In genomic region chr10:24802378-24802777, GRCh38 we compare ENCODE assay signal across 40 cellular contexts.
"Had no signal": no experiment of that assay in that cellular context is flagged by ENCODE, and none has a peak within 500 bp of the region (broad histone marks: within the 10 kb centered on the region; RNA-seq: fewer than 3 reads in every experiment).

No MANE protein-coding gene starts in this region.

- FAIRE-seq: astrocyte, bronchial epithelial cell had no signal

- H3K27ac Mint-ChIP-seq: activated naive CD4-positive, alpha-beta T cell treated with anti-CD3 and anti-CD28 coated beads for 36 hours; activated naive CD4-positive, alpha-beta T cell treated with anti-CD3 and anti-CD28 coated beads, Interleukin-2, amount 10 ng/mL, durations not matched to agents 7 days and 5 days; activated naive CD4-positive, alpha-beta T cell treated with anti-CD3 and anti-CD28 coated beads, Interleukin-2, amount 50 U/mL, for 24 hours; activated naive CD4-positive, alpha-beta T cell treated with anti-CD3 and anti-CD28 coated beads, Interleukin-2, amount 50 U/mL, for 72 hours; activated naive CD8-positive, alpha-beta T cell; activated naive CD8-positive, alpha-beta T cell treated with anti-CD3 and anti-CD28 coated beads for 36 hours; activated naive CD8-positive, alpha-beta T cell treated with anti-CD3 and anti-CD28 coated beads, Interleukin-2, amount 10 ng/mL, durations not matched to agents 7 days and 5 days; activated naive CD8-positive, alpha-beta T cell treated with anti-CD3 and anti-CD28 coated beads, Interleukin-2, amount 50 U/mL, for 24 hours; activated T-cell treated with anti-CD3 and anti-CD28 coated beads, Interleukin-2, amount 50 U/mL, for 24 hours; activated T-cell treated with anti-CD3 and anti-CD28 coated beads, Interleukin-2, amount 50 U/mL, for 72 hours; activated T-helper 1 cell treated with anti-CD3 and anti-CD28 coated beads, Interleukin-12 subunit alpha, Interleukin-12 subunit beta, Interleukin-2, Interleukin-4 antibody, amounts not matched to agents 30 ng/mL and 10 ng/mL and 1 ng/mL, durations not matched to agents 14 hours and 24 hours and 36 hours; activated T-helper 17 cell treated with anti-CD3 and anti-CD28 coated beads, Interleukin-2, amount 50 U/mL, for 72 hours; activated T-helper 2 cell treated with anti-CD3 and anti-CD28 coated beads, Interferon-gamma antibody, Interleukin-2, Interleukin-4, amounts not matched to agents 10 μg/mL and 5 μg/mL and 100 μg/mL, durations not matched to agents 14 hours and 24 hours and 36 hours; brain had no signal

- H3K9me3 ChIP-seq: adrenal gland, ascending aorta, body of pancreas, breast epithelium had no signal

- H3K4me1 Mint-ChIP-seq: activated naive CD4-positive, alpha-beta T cell treated with anti-CD3 and anti-CD28 coated beads, Interleukin-2, amount 10 ng/mL, durations not matched to agents 7 days and 5 days; activated naive CD4-positive, alpha-beta T cell treated with anti-CD3 and anti-CD28 coated beads, Interleukin-2, amount 50 U/mL, for 24 hours; activated naive CD8-positive, alpha-beta T cell treated with anti-CD3 and anti-CD28 coated beads, Interleukin-2, amount 10 ng/mL, durations not matched to agents 7 days and 5 days; activated T-helper 17 cell treated with anti-CD3 and anti-CD28 coated beads, Interleukin-2, amount 50 U/mL, for 72 hours; central memory CD8-positive, alpha-beta T cell had no signal

- H3K36me3 ChIP-seq: adrenal gland, ascending aorta, brain microvascular endothelial cell, breast epithelium, cardiac muscle cell had no signal

- H3K4me3 ChIP-seq: adrenal gland, ascending aorta, body of pancreas, breast epithelium, cardiac muscle cell had no signal

- H3K4me1 ChIP-seq: adrenal gland, ascending aorta, body of pancreas, breast epithelium had no signal

- H3K27me3 Mint-ChIP-seq: activated naive CD4-positive, alpha-beta T cell treated with anti-CD3 and anti-CD28 coated beads, Interleukin-2, amount 10 ng/mL, durations not matched to agents 7 days and 5 days; activated naive CD4-positive, alpha-beta T cell treated with anti-CD3 and anti-CD28 coated beads, Interleukin-2, amount 50 U/mL, for 24 hours; activated naive CD8-positive, alpha-beta T cell; activated naive CD8-positive, alpha-beta T cell treated with anti-CD3 and anti-CD28 coated beads for 36 hours; activated naive CD8-positive, alpha-beta T cell treated with anti-CD3 and anti-CD28 coated beads, Interleukin-2, amount 50 U/mL, for 24 hours; activated T-cell treated with anti-CD3 and anti-CD28 coated beads, Interleukin-2, amount 50 U/mL, for 24 hours; activated T-helper 17 cell treated with anti-CD3 and anti-CD28 coated beads, Interleukin-2, amount 50 U/mL, for 72 hours; brain; central memory CD8-positive, alpha-beta T cell had no signal

- ATAC-seq: activated naive CD4-positive, alpha-beta T cell treated with anti-CD3 and anti-CD28 coated beads, Interleukin-2, amount 50 U/mL, for 72 hours; activated naive CD8-positive, alpha-beta T cell treated with anti-CD3 and anti-CD28 coated beads, Interleukin-2, amount 50 U/mL, for 24 hours; activated T-cell treated with anti-CD3 and anti-CD28 coated beads, Interleukin-2, amount 50 U/mL, for 4 hours; activated T-cell treated with anti-CD3 and anti-CD28 coated beads, Interleukin-2, amount 50 U/mL, for 72 hours; activated T-helper 17 cell treated with anti-CD3 and anti-CD28 coated beads, Interleukin-2, amount 50 U/mL, for 72 hours; body of pancreas had no signal

- H3K27ac ChIP-seq: adrenal gland, ascending aorta, body of pancreas, brain microvascular endothelial cell, breast epithelium, cardiac muscle cell had no signal

- DNase-seq: activated effector memory CD4-positive, alpha-beta T cell treated with anti-CD3 and anti-CD28 coated beads, Interleukin-2, amount 50 U/mL, for 16 hours; activated effector memory CD4-positive, alpha-beta T cell treated with Interleukin-2 at 50 U/mL for 16 hours; activated gamma-delta T cell; activated gamma-delta T cell treated with Interleukin-2 at 50 U/mL for 16 hours; activated naive CD4-positive, alpha-beta T cell; activated naive CD4-positive, alpha-beta T cell treated with anti-CD3 and anti-CD28 coated beads for 36 hours; activated naive CD4-positive, alpha-beta T cell treated with anti-CD3 and anti-CD28 coated beads, Interleukin-2, amount 10 ng/mL, durations not matched to agents 7 days and 5 days; activated naive CD4-positive, alpha-beta T cell treated with anti-CD3 and anti-CD28 coated beads, Interleukin-2, amount 50 U/mL, for 16 hours; activated naive CD4-positive, alpha-beta T cell treated with Interleukin-2 at 50 U/mL for 16 hours; activated naive CD8-positive, alpha-beta T cell treated with anti-CD3 and anti-CD28 coated beads for 36 hours; activated naive CD8-positive, alpha-beta T cell treated with anti-CD3 and anti-CD28 coated beads, Interleukin-2, amount 10 ng/mL, durations not matched to agents 7 days and 5 days; activated naive CD8-positive, alpha-beta T cell treated with anti-CD3 and anti-CD28 coated beads, Interleukin-2, amount 50 U/mL, for 24 hours; activated T-cell treated with anti-CD3 and anti-CD28 coated beads, Interleukin-2, amount 50 U/mL, for 1 hour; activated T-cell treated with anti-CD3 and anti-CD28 coated beads, Interleukin-2, amount 50 U/mL, for 24 hours; activated T-cell treated with anti-CD3 and anti-CD28 coated beads, Interleukin-2, amount 50 U/mL, for 4 hours; activated T-cell treated with anti-CD3 and anti-CD28 coated beads, Interleukin-2, amount 50 U/mL, for 48 hours; activated T-cell treated with anti-CD3 and anti-CD28 coated beads, Interleukin-2, amount 50 U/mL, for 72 hours; adrenal gland; amniotic stem cell; amygdala; anterior cingulate cortex; aorta; body of pancreas; brain microvascular endothelial cell; caudate nucleus; central memory CD4-positive, alpha-beta T cell; cerebellar nuclear complex had no signal

- H3K4me3 Mint-ChIP-seq: activated naive CD4-positive, alpha-beta T cell treated with anti-CD3 and anti-CD28 coated beads for 36 hours; activated naive CD4-positive, alpha-beta T cell treated with anti-CD3 and anti-CD28 coated beads, Interleukin-2, amount 10 ng/mL, durations not matched to agents 7 days and 5 days; activated naive CD4-positive, alpha-beta T cell treated with anti-CD3 and anti-CD28 coated beads, Interleukin-2, amount 50 U/mL, for 24 hours; activated naive CD8-positive, alpha-beta T cell; activated naive CD8-positive, alpha-beta T cell treated with anti-CD3 and anti-CD28 coated beads for 36 hours; activated naive CD8-positive, alpha-beta T cell treated with anti-CD3 and anti-CD28 coated beads, Interleukin-2, amount 10 ng/mL, durations not matched to agents 7 days and 5 days; activated naive CD8-positive, alpha-beta T cell treated with anti-CD3 and anti-CD28 coated beads, Interleukin-2, amount 50 U/mL, for 24 hours; activated T-cell treated with anti-CD3 and anti-CD28 coated beads, Interleukin-2, amount 50 U/mL, for 24 hours; activated T-cell treated with anti-CD3 and anti-CD28 coated beads, Interleukin-2, amount 50 U/mL, for 4 hours; activated T-cell treated with anti-CD3 and anti-CD28 coated beads, Interleukin-2, amount 50 U/mL, for 72 hours; activated T-helper 1 cell treated with anti-CD3 and anti-CD28 coated beads, Interleukin-12 subunit alpha, Interleukin-12 subunit beta, Interleukin-2, Interleukin-4 antibody, amounts not matched to agents 30 ng/mL and 10 ng/mL and 1 ng/mL, durations not matched to agents 14 hours and 24 hours and 36 hours; activated T-helper 17 cell treated with anti-CD3 and anti-CD28 coated beads, Interleukin-2, amount 50 U/mL, for 72 hours; brain; central memory CD8-positive, alpha-beta T cell had no signal

- H3K27me3 ChIP-seq: adrenal gland, ascending aorta, body of pancreas, brain microvascular endothelial cell, breast epithelium, cardiac muscle cell had no signal

- H3K36me3 Mint-ChIP-seq: activated naive CD4-positive, alpha-beta T cell treated with anti-CD3 and anti-CD28 coated beads, Interleukin-2, amount 10 ng/mL, durations not matched to agents 7 days and 5 days; activated naive CD4-positive, alpha-beta T cell treated with anti-CD3 and anti-CD28 coated beads, Interleukin-2, amount 50 U/mL, for 24 hours; activated naive CD4-positive, alpha-beta T cell treated with anti-CD3 and anti-CD28 coated beads, Interleukin-2, amount 50 U/mL, for 72 hours; activated naive CD8-positive, alpha-beta T cell treated with anti-CD3 and anti-CD28 coated beads for 36 hours; activated naive CD8-positive, alpha-beta T cell treated with anti-CD3 and anti-CD28 coated beads, Interleukin-2, amount 10 ng/mL, durations not matched to agents 7 days and 5 days; brain had no signal

- H3K9me3 Mint-ChIP-seq: activated naive CD4-positive, alpha-beta T cell treated with anti-CD3 and anti-CD28 coated beads for 36 hours; activated naive CD4-positive, alpha-beta T cell treated with anti-CD3 and anti-CD28 coated beads, Interleukin-2, amount 10 ng/mL, durations not matched to agents 7 days and 5 days; activated naive CD4-positive, alpha-beta T cell treated with anti-CD3 and anti-CD28 coated beads, Interleukin-2, amount 50 U/mL, for 24 hours; activated naive CD4-positive, alpha-beta T cell treated with anti-CD3 and anti-CD28 coated beads, Interleukin-2, amount 50 U/mL, for 72 hours; activated naive CD8-positive, alpha-beta T cell treated with anti-CD3 and anti-CD28 coated beads for 36 hours; activated naive CD8-positive, alpha-beta T cell treated with anti-CD3 and anti-CD28 coated beads, Interleukin-2, amount 50 U/mL, for 24 hours; activated T-cell treated with anti-CD3 and anti-CD28 coated beads, Interleukin-2, amount 50 U/mL, for 24 hours; activated T-cell treated with anti-CD3 and anti-CD28 coated beads, Interleukin-2, amount 50 U/mL, for 4 hours; activated T-cell treated with anti-CD3 and anti-CD28 coated beads, Interleukin-2, amount 50 U/mL, for 72 hours; activated T-helper 1 cell treated with anti-CD3 and anti-CD28 coated beads, Interleukin-12 subunit alpha, Interleukin-12 subunit beta, Interleukin-2, Interleukin-4 antibody, amounts not matched to agents 30 ng/mL and 10 ng/mL and 1 ng/mL, durations not matched to agents 14 hours and 24 hours and 36 hours; activated T-helper 17 cell treated with anti-CD3 and anti-CD28 coated beads, Interleukin-2, amount 50 U/mL, for 72 hours; activated T-helper 2 cell treated with anti-CD3 and anti-CD28 coated beads, Interferon-gamma antibody, Interleukin-2, Interleukin-4, amounts not matched to agents 10 μg/mL and 5 μg/mL and 100 μg/mL, durations not matched to agents 14 hours and 24 hours and 36 hours; central memory CD8-positive, alpha-beta T cell had no signal
